Comparison of ENCODE assay signal across 2 cellular contexts in the genomic region with DNA sequence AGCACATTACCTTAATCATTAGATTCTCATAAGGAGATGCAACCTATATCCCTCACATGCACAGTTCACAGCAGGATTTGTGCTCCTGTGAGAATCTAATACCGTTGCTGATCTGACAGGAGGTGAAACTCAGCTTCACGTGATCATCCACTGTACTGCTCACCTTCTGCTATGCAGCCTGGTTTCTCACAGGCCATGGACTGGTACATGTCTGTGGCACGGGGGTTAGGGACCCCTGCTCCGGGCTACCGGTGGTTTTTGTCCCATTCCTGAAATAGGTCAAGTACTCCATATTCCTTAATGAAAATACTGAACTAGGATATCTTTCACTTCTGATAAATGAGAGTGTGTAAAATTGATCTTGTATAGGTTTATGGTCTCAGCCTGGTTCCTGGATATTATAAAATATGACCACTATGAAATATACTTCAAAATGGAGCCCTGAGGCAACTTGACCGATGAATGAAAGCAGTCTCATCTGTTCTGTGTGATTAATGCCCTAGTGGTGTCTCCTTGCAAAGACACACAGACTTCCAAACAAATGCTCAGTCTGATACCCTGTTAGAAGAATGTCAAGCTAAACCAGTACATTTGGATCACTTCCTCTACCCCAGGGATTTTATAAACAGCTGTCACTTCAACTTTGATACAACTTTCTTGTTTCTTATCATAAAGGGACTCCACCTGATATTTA.
TF ChIP-seq lines count a peak whose summit lies in the region.

No MANE protein-coding gene starts in this region.

TF ChIP-seq in SK-N-SH treated with all-trans-retinoic acid at 6 μM for 48 hours, 23 proteins besides CTCF, POLR2A, EP300 and RAD21:
- TF ChIP-seq ZC3H10 (CRISPR knock-in tag; IDR thresholded peaks at IDR 0.05) (no peak), TCF4 (CRISPR knock-in tag; IDR thresholded peaks at IDR 0.05; ENCODE audit: borderline replicate concordance) (no peak), PPARA (CRISPR knock-in tag; IDR thresholded peaks at IDR 0.05; ENCODE audit: borderline replicate concordance) (no peak), POU6F1 (CRISPR knock-in tag; IDR thresholded peaks at IDR 0.05; ENCODE audit: borderline replicate concordance, low read depth) (no peak), ARNTL (CRISPR knock-in tag; IDR thresholded peaks at IDR 0.05; ENCODE audit: borderline replicate concordance, low read depth) (no peak), ISL1 (CRISPR knock-in tag; IDR thresholded peaks at IDR 0.05) (no peak), BACH2 (CRISPR knock-in tag; IDR thresholded peaks at IDR 0.05; ENCODE audit: borderline replicate concordance) (no peak), GLIS3 (CRISPR knock-in tag; IDR thresholded peaks at IDR 0.05) (no peak), RARB (CRISPR knock-in tag; IDR thresholded peaks at IDR 0.05) (no peak), ZNF565 (CRISPR knock-in tag; conservative IDR thresholded peaks at IDR 0.05; ENCODE audit: low read depth) (no peak), ESRRG (CRISPR knock-in tag; IDR thresholded peaks at IDR 0.05) (no peak), ZFP3 (CRISPR knock-in tag; IDR thresholded peaks at IDR 0.05) (no peak), CREB5 (CRISPR knock-in tag; IDR thresholded peaks at IDR 0.05; ENCODE audit: low read depth) (no peak), ZNF70 (CRISPR knock-in tag; IDR thresholded peaks at IDR 0.05) (no peak), ZFP30 (CRISPR knock-in tag; IDR thresholded peaks at IDR 0.05) (no peak)

TF ChIP-seq in SK-N-SH, 30 proteins besides CTCF, POLR2A, EP300 and RAD21:
- TF ChIP-seq TEAD4 (IDR thresholded peaks at IDR 0.05; ENCODE audit: borderline replicate concordance, insufficient read depth) (no peak), JUND (IDR thresholded peaks at IDR 0.05) (no peak), FOXM1 (IDR thresholded peaks at IDR 0.05; ENCODE audit: low read depth) (no peak), TCF12 (IDR thresholded peaks at IDR 0.05) (no peak), NRF1 (IDR thresholded peaks at IDR 0.05; ENCODE audit: low read depth, low read length) (no peak), FOSL2 (IDR thresholded peaks at IDR 0.05; ENCODE audit: borderline replicate concordance, low read depth) (no peak)
